8 cellular contexts compared by ENCODE assay signal in genomic region chr1:27234054-27234882, GRCh38. TPM values are rescaled to one million over a fixed set of nuclear protein-coding genes. Genes with fewer than 3 reads are reported as not detected.
DNase-seq lines count a peak whose midpoint lies in the region; ATAC-seq and TF ChIP-seq lines count a peak whose summit lies in the region.

Gene WDTC1 (plus strand): TSS chr1:27234632. CDS start chr1:27261055, 26,423 bp downstream.

- peaks cover 12% of the 10 kb centered on the region for H3K4me1 ChIP-seq in Panc1 (ENCODE audit: control insufficient read depth, insufficient read depth, low read length)
- peaks cover 11% of the 10 kb centered on the region for H3K4me1 ChIP-seq in mucosa of stomach (ENCODE audit: control insufficient read depth, insufficient read depth, low read length)

- CTCF ChIA-PET in Panc1 (lab: Charles Lee): interaction anchor here (0.6 to 0.9 kb wide), 3 partner anchors 37 to 188 kb away, joined by 4 to 6 read pairs (median 4); no protein-coding TSS in a partner anchor

- POLR2A ChIA-PET in Panc1 (lab: Charles Lee): interaction anchor here (0.9 kb wide), 1 partner anchor 80 kb away, joined by 3 read pairs; the partner anchor contains the start of gene SLC9A1

- H3K9ac ChIP-seq in mucosa of stomach (ENCODE audit: low read length): peak within 1 kb of the TSS; percentile 81

- no peak for TF ChIP-seq CTCF in Panc1 (IDR thresholded peaks at IDR 0.05)

- no TSS peak for BruUV-seq in Panc1 (replicated peaks; lab: Mats Ljungman, UMichigan)

- H3K9me3 ChIP-seq in Panc1 (ENCODE audit: control insufficient read depth, insufficient read depth, low read depth, low read length) (no peaks in the 10 kb centered on the region), mucosa of stomach (ENCODE audit: control insufficient read depth, low read length) (no peaks in the 10 kb centered on the region)

- H3K36me3 Mint-ChIP-seq in activated T-cell treated with anti-CD3 and anti-CD28 coated beads, Interleukin-2, amount 50 U/mL, for 4 hours (ENCODE audit: insufficient read depth): no peaks in the 10 kb centered on the region

- H3K4me1 Mint-ChIP-seq in activated T-cell treated with anti-CD3 and anti-CD28 coated beads, Interleukin-2, amount 50 U/mL, for 4 hours (ENCODE audit: low read depth): peaks cover 27% of the 10 kb centered on the region

- H3K36me3 ChIP-seq in Panc1 (ENCODE audit: control insufficient read depth, insufficient read depth, low read length): no peaks in the 10 kb centered on the region
- no peaks in the 10 kb centered on the region for H3K36me3 ChIP-seq in mucosa of stomach (ENCODE audit: control insufficient read depth, insufficient read depth, low read length)

- H3K4me3 ChIP-seq in Panc1 (ENCODE audit: low read depth in 2 of 2, low read length in 2 of 2) (peak within 1 kb of the TSS; percentile 52 to 66), mucosa of stomach (ENCODE audit: low read length) (peak within 1 kb of the TSS; percentile 67)

- H3K27me3 ChIP-seq in Panc1 (ENCODE audit: control insufficient read depth, insufficient read depth, low read length) (no peaks in the 10 kb centered on the region), mucosa of stomach (ENCODE audit: control insufficient read depth, insufficient read depth, low read length) (no peaks in the 10 kb centered on the region)

- TF ChIP-seq POLR2A in erythroblast (IDR thresholded peaks at IDR 0.05; ENCODE audit: low read length): peak; percentile 39

- no peaks in the 10 kb centered on the region for H3K9me3 Mint-ChIP-seq in activated T-cell treated with anti-CD3 and anti-CD28 coated beads, Interleukin-2, amount 50 U/mL, for 4 hours

- DNase-seq in DMS53 (lab: John Stamatoyannopoulos, UW): peak; percentile 98
- DNase-seq in KG1 (lab: John Stamatoyannopoulos, UW): peak; percentile 87
- DNase-seq in Panc1 (ENCODE audit: low read depth, low spot score): peak; percentile 77
- peak; percentile 97 for DNase-seq in activated T-cell treated with anti-CD3 and anti-CD28 coated beads, Interleukin-2, amount 50 U/mL, for 4 hours
- peak; percentile 99 for DNase-seq in erythroblast (lab: John Stamatoyannopoulos, UW)
- DNase-seq in stimulated activated CD8-positive, alpha-beta memory T cell treated with anti-CD3 and anti-CD28 coated beads, Interleukin-7, amount 100 ng/mL, for 1 hour (ENCODE audit: low read depth in 2 of 2): peak; percentile 95 to 97

- ATAC-seq in GM21723 (IDR thresholded peaks at IDR 0.05; ENCODE audit: unreplicated experiment) (peak; percentile 88), Panc1 (peak; percentile 98)
- ATAC-seq in activated T-cell treated with anti-CD3 and anti-CD28 coated beads, Interleukin-2, amount 50 U/mL, for 4 hours: peak; percentile 92 to 95

- H3K27me3 Mint-ChIP-seq in activated T-cell treated with anti-CD3 and anti-CD28 coated beads, Interleukin-2, amount 50 U/mL, for 4 hours (ENCODE audit: low read depth): no peaks in the 10 kb centered on the region

- peak within 1 kb of the TSS; percentile 97 for H3K4me3 Mint-ChIP-seq in activated T-cell treated with anti-CD3 and anti-CD28 coated beads, Interleukin-2, amount 50 U/mL, for 4 hours

- in situ Hi-C loops in Panc1 (cut with HindIII; ENCODE audit: low pct_unique_long_range_greater_than_20kb, low sequenced_read_pairs): no loop called here

- intact Hi-C loops in Panc1 (cut with micrococcal nuclease; ENCODE audit: unreplicated experiment): no loop called here

- peak within 1 kb of the TSS; percentile 75 for H3K27ac ChIP-seq in Panc1 (ENCODE audit: low read length)

RNA-seq across cellular contexts. Expression of gene WDTC1, which starts in this region (rescaled TPM):
- total RNA-seq in Panc1 (2021; ENCODE audit: unreplicated experiment): 24.6 TPM
- 35.9 TPM for polyA plus RNA-seq in Panc1 (2012; ENCODE audit: insufficient read length)
- 10 to 100 TPM in 2 of 3 donors, 1 to 10 TPM in 1; 7.1 to 12.4 (median 10.5) TPM for total RNA-seq in activated T-cell treated with anti-CD3 and anti-CD28 coated beads, Interleukin-2, amount 50 U/mL, for 4 hours

Comparison
In these comparisons a context has a peak if more than half of its experiments do, and no peak if none do; other contexts are left out.
1. Peak in every context shown above with its lines: DNase-seq, ATAC-seq, H3K4me3 ChIP-seq and H3K27ac ChIP-seq.